ENCODE assay signal across 8 cellular contexts in the genomic region with DNA sequence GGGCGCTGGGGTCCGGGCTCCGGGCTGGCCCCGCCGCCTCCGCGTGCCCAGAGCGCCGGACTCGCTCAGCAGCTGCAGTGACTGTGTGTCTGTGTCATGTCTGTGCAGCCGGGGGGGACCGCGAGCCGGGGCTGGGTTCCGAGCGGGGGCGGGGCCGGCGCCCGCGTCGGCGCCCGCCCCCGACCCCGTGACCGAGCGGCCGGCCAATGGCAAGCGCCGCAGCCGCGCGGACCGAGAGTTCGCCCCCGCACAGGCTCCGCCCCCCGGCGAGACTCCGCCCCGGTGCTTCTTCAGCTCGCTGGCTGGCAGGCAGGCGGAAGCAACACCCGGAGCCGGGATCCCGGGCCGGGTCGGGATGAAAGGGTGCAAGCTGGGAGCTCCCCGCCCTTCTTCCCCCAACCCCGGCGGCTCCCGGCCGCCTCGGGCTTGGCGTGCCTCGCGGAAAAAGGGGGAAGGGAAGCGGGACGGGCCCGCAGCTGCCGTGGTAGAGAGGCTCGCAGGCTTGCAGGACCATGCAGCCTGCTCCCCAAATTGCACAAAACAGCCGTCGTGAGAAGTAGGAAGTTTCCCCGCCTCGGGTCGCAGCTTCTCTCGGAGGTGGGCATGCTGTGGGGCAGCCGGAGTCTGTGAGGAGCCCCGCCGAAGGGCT. TPM values are rescaled to one million over a fixed set of nuclear protein-coding genes. Genes with fewer than 3 reads are reported as not detected.
DNase-seq lines count a peak whose midpoint lies in the region; ATAC-seq and TF ChIP-seq lines count a peak whose summit lies in the region.

No MANE protein-coding gene starts in this region.

- H3K4me3 ChIP-seq in HUES6 (ENCODE audit: low read depth, low read length) = peak overlapping the region; percentile 58
- peak overlapping the region; percentile 39 to 60 for H3K4me3 ChIP-seq in Panc1 (ENCODE audit: low read depth in 2 of 2, low read length in 2 of 2)
- H3K4me3 ChIP-seq in fibroblast of lung (replicated peaks in 1 of 4; ENCODE audit: control extremely low read depth in 1 of 4, insufficient read depth in 1 of 4, low read depth in 3 of 4, low read length in 4 of 4) = peak overlapping the region; percentile 61 to 79 (median 74)

- in situ Hi-C loops in Panc1 (cut with HindIII; ENCODE audit: low pct_unique_long_range_greater_than_20kb, low sequenced_read_pairs) = no loop called here

- H3K4me1 ChIP-seq in HUES6 (ENCODE audit: control insufficient read depth, insufficient read depth, low read length) = peaks cover 45% of the 10 kb centered on the region
- H3K4me1 ChIP-seq in Panc1 (ENCODE audit: control insufficient read depth, insufficient read depth, low read length) = peaks cover 7% of the 10 kb centered on the region
- H3K4me1 ChIP-seq in fibroblast of lung (ENCODE audit: control insufficient read depth, extremely low read depth, insufficient read depth, low read length) = peaks cover 3% of the 10 kb centered on the region

- peak overlapping the region; percentile 58 for H3K4me3 Mint-ChIP-seq in activated T-helper 17 cell treated with anti-CD3 and anti-CD28 coated beads, Interleukin-2, amount 50 U/mL, for 72 hours
- peak overlapping the region; percentile 91 to 97 (median 94) for H3K4me3 Mint-ChIP-seq in naive B cell

- H2AFZ ChIP-seq in fibroblast of lung (ENCODE audit: low read length) = peak overlapping the region; percentile 89

- H3K9ac ChIP-seq in HUES6 (ENCODE audit: low read length) (peak overlapping the region; percentile 68), fibroblast of lung (ENCODE audit: insufficient read depth, low read length) (peak overlapping the region; percentile 14)

- H3K27ac ChIP-seq in HUES6 (ENCODE audit: low read depth, low read length) (no peak overlapping the region), Panc1 (ENCODE audit: low read length) (no peak overlapping the region), fibroblast of lung (ENCODE audit: insufficient read depth, low read length) (peak overlapping the region; percentile 40)

- peaks cover 26% of the 10 kb centered on the region for H3K27me3 ChIP-seq in HUES6 (ENCODE audit: control insufficient read depth, insufficient read depth, low read length)
- peaks cover 14% of the 10 kb centered on the region for H3K27me3 ChIP-seq in Panc1 (ENCODE audit: control insufficient read depth, insufficient read depth, low read length)
- H3K27me3 ChIP-seq in fibroblast of lung (ENCODE audit: control insufficient read depth, insufficient read depth, low read length) = peaks cover 3% of the 10 kb centered on the region

- H3K9me3 ChIP-seq in HUES6 (ENCODE audit: control insufficient read depth, insufficient read depth, low read depth, low read length) (no peaks in the 10 kb centered on the region), Panc1 (ENCODE audit: control insufficient read depth, insufficient read depth, low read depth, low read length) (no peaks in the 10 kb centered on the region), fibroblast of lung (ENCODE audit: control insufficient read depth, insufficient read depth, low read depth, low read length) (no peaks in the 10 kb centered on the region)

- CTCF ChIA-PET in Panc1 (lab: Charles Lee) = no interaction called here

- intact Hi-C loops in Panc1 (cut with micrococcal nuclease; ENCODE audit: unreplicated experiment) = loop anchor here (5.0 kb wide), 1 partner anchor 1101 kb away; no protein-coding TSS in a partner anchor

- H3K27me3 Mint-ChIP-seq in activated T-helper 17 cell treated with anti-CD3 and anti-CD28 coated beads, Interleukin-2, amount 50 U/mL, for 72 hours = peaks cover 45% of the 10 kb centered on the region
- peaks cover 0 to 54% (median 7%) of the 10 kb centered on the region in 3 donors for H3K27me3 Mint-ChIP-seq in naive B cell

- no TSS peak for BruUV-seq in Panc1 (replicated peaks; lab: Mats Ljungman, UMichigan)

- POLR2A ChIA-PET in Panc1 (lab: Charles Lee) = no interaction called here

- no peak for TF ChIP-seq CTCF in Panc1 (IDR thresholded peaks at IDR 0.05)
- no peak for TF ChIP-seq CTCF in fibroblast of lung (conservative IDR thresholded peaks at IDR 0.05 in 1 of 2, IDR thresholded peaks at IDR 0.05 in 1 of 2; ENCODE audit: low read depth in 1 of 2, low read length in 2 of 2)

- peaks cover 5% of the 10 kb centered on the region for H3K4me1 Mint-ChIP-seq in activated T-helper 17 cell treated with anti-CD3 and anti-CD28 coated beads, Interleukin-2, amount 50 U/mL, for 72 hours
- H3K4me1 Mint-ChIP-seq in naive B cell = peaks cover 47 to 54% (median 53%) of the 10 kb centered on the region in 3 donors

- H3K36me3 Mint-ChIP-seq in activated T-helper 17 cell treated with anti-CD3 and anti-CD28 coated beads, Interleukin-2, amount 50 U/mL, for 72 hours (ENCODE audit: low read depth) = no peaks in the 10 kb centered on the region
- H3K36me3 Mint-ChIP-seq in naive B cell = no peaks in the 10 kb centered on the region

- H3K27ac Mint-ChIP-seq in activated T-helper 17 cell treated with anti-CD3 and anti-CD28 coated beads, Interleukin-2, amount 50 U/mL, for 72 hours = no peak overlapping the region
- H3K27ac Mint-ChIP-seq in naive B cell = peak overlapping the region in 4 of 6 donors; percentile 57 to 80 (median 62)

- peaks cover 2% of the 10 kb centered on the region for H4K20me1 ChIP-seq in fibroblast of lung (ENCODE audit: control insufficient read depth, extremely low read depth, insufficient read depth, low read length)

- peak overlapping the region; percentile 89 for H3K4me2 ChIP-seq in fibroblast of lung (ENCODE audit: extremely low read depth, insufficient read depth, low read length)

- ATAC-seq in GM21423 (IDR thresholded peaks at IDR 0.05; ENCODE audit: unreplicated experiment) (peak; percentile 78), Panc1 (peak; percentile 91), naive B cell (ENCODE audit: low read depth in 2 of 2) (peak; percentile 81 to 84)
- peak; percentile 83 for ATAC-seq in activated T-helper 17 cell treated with anti-CD3 and anti-CD28 coated beads, Interleukin-2, amount 50 U/mL, for 72 hours (replicated peaks)

- DNase-seq in COLO829 (ENCODE audit: low spot score) = peak; percentile 93
- no peak for DNase-seq in Panc1 (ENCODE audit: low read depth, low spot score)
- peak; percentile 93 to 95 for DNase-seq in fibroblast of lung (ENCODE audit: low read depth in 2 of 2)
- peak; percentile 97 for DNase-seq in naive B cell
- peak; percentile 79 to 83 for DNase-seq in stimulated activated CD8-positive, alpha-beta memory T cell treated with anti-CD3 and anti-CD28 coated beads, Interleukin-7, amount 100 ng/mL, for 4 hours (ENCODE audit: low read depth in 2 of 2)

- H3K79me2 ChIP-seq in fibroblast of lung (ENCODE audit: control insufficient read depth, insufficient read depth, low read length) = peaks cover 10% of the 10 kb centered on the region

- H3K36me3 ChIP-seq in HUES6 (ENCODE audit: control insufficient read depth, insufficient read depth, low read length) (no peaks in the 10 kb centered on the region), Panc1 (ENCODE audit: control insufficient read depth, insufficient read depth, low read length) (no peaks in the 10 kb centered on the region), fibroblast of lung (ENCODE audit: control insufficient read depth, insufficient read depth, low read length) (no peaks in the 10 kb centered on the region)

- no peaks in the 10 kb centered on the region for H3K9me3 Mint-ChIP-seq in activated T-helper 17 cell treated with anti-CD3 and anti-CD28 coated beads, Interleukin-2, amount 50 U/mL, for 72 hours
- H3K9me3 Mint-ChIP-seq in naive B cell = no peaks in the 10 kb centered on the region

RNA-seq across cellular contexts. Expression of a gene that starts 0.8 kb away (rescaled TPM):
- total RNA-seq in Panc1 (2021; ENCODE audit: unreplicated experiment) (2.5 TPM), fibroblast of lung (15.2 and 19.2 TPM in 2 replicates)
- polyA plus RNA-seq in Panc1 (2012; ENCODE audit: insufficient read length) = 1.3 TPM
- under 1 TPM; 0.45 to 0.73 TPM for total RNA-seq in activated T-helper 17 cell treated with anti-CD3 and anti-CD28 coated beads, Interleukin-2, amount 50 U/mL, for 72 hours
- polyA plus RNA-seq in fibroblast of lung (13.6 and 14.1 TPM in 2 replicates), naive B cell (ENCODE audit: low read depth in 6 of 6) (1 to 10 TPM; 3.6 to 9.5 (median 5.6) TPM)
- polyA plus RNA-seq in fibroblast of lung (2012) = 11.6 and 11.7 TPM in 2 replicates
- 33.7 and 72.6 TPM in 2 replicates for polyA minus RNA-seq in fibroblast of lung (ENCODE audit: low replicate concordance)
